8 cellular contexts compared by ENCODE assay signal in the genomic region with DNA sequence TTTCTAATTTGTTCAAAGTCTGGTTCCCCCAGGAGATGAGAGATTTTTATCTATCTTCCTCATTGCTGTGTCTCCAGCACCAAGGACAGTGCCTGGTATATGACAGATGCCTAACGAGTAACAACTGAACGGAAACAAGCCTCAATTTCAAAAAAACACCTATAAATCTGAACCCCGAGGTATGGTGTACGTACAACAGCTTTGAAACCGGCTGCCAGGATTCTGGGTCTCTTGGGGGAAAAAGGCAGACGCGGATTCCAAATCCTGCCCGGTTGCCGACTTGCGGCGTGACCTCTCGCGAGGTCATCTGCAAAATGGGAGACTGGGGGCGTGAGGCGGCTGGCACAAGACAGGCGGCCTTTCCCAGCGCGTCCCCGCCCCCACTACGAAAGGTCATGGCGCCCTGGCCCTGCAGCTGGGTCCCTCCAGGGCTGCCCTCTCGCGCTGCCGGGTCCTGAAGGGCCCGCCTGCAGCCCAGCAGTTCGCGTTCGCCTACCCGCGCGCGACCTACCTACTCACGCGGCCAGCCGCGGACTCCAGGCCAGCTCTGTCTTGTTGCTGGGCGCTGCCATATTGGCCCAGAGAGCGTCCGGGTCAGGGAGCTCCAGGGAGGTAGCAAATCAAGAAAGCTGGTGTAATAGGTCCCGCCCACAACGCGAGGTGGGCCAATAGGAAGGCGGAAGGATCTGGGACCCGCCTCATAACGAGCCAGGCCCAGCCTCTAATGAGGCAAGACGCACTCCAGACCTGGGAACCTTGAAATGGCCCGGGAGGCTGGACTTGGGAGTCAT. TPM values are rescaled to one million over a fixed set of nuclear protein-coding genes. Genes with fewer than 3 reads are reported as not detected.
DNase-seq lines count a peak whose midpoint lies in the region; ATAC-seq and TF ChIP-seq lines count a peak whose summit lies in the region.

A gene with protein sequence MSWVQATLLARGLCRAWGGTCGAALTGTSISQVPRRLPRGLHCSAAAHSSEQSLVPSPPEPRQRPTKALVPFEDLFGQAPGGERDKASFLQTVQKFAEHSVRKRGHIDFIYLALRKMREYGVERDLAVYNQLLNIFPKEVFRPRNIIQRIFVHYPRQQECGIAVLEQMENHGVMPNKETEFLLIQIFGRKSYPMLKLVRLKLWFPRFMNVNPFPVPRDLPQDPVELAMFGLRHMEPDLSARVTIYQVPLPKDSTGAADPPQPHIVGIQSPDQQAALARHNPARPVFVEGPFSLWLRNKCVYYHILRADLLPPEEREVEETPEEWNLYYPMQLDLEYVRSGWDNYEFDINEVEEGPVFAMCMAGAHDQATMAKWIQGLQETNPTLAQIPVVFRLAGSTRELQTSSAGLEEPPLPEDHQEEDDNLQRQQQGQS (minus strand): TSS at position 584 of the 791 bp plus-strand sequence. CDS start 9,964 bp downstream, outside the sequence.

- no peaks in the 10 kb centered on the region for H3K27me3 ChIP-seq in BJ (ENCODE audit: control insufficient read depth, insufficient read depth, low read length)

- peak; percentile 96 for DNase-seq in BJ (ENCODE audit: low read depth)
- peak; percentile 99 for DNase-seq in NCI-H69 (lab: John Stamatoyannopoulos, UW)
- peak; percentile 95 for DNase-seq in activated CD4-positive, alpha-beta T cell treated with anti-CD3 and anti-CD28 coated beads, Interleukin-2, amount 10 ng/mL, durations not matched to agents 7 days and 5 days
- peak; percentile 78 for DNase-seq in cortex of kidney (lab: John Stamatoyannopoulos, UW)
- DNase-seq in left colon = peak; percentile 98
- peak; percentile 96 for DNase-seq in stimulated activated CD4-positive, alpha-beta T cell treated with anti-CD3 and anti-CD28 coated beads, Interleukin-1b, Interleukin-23, amount 100 ng/mL, for 48 hours

- intact Hi-C loops in left colon (cut with DNase I, micrococcal nuclease) = no loop called here

- peak within 1 kb of the TSS; percentile 93 for H3K4me3 ChIP-seq in BJ (ENCODE audit: low read depth, low read length)

- peak within 1 kb of the TSS; percentile 89 for H3K27ac Mint-ChIP-seq in activated CD4-positive, alpha-beta T cell treated with anti-CD3 and anti-CD28 coated beads, Interleukin-2, amount 10 ng/mL, durations not matched to agents 7 days and 5 days

- TF ChIP-seq CTCF in BJ (IDR thresholded peaks at IDR 0.05; ENCODE audit: insufficient read depth, low read depth, low read length) = no peak

- peaks cover 22% of the 10 kb centered on the region for H3K4me1 Mint-ChIP-seq in activated CD4-positive, alpha-beta T cell treated with anti-CD3 and anti-CD28 coated beads, Interleukin-2, amount 10 ng/mL, durations not matched to agents 7 days and 5 days

- CTCF ChIA-PET in BJ (lab: Yijun Ruan, JAX) = interaction anchor here (0.5 to 1.3 kb wide), 3 partner anchors 47 to 258 kb away, joined by 4 read pairs; no protein-coding TSS in a partner anchor
- CTCF ChIA-PET in activated CD4-positive, alpha-beta T cell treated with anti-CD3 and anti-CD28 coated beads, Interleukin-2, amount 10 ng/mL, durations not matched to agents 7 days and 5 days (lab: Charles Lee) = interaction anchor here (0.6 to 1.6 kb wide), 5 partner anchors 10 to 146 kb away, joined by 3 to 5 read pairs (median 4); no protein-coding TSS in a partner anchor

- no peaks in the 10 kb centered on the region for H3K36me3 ChIP-seq in BJ (ENCODE audit: control insufficient read depth, insufficient read depth, low read length)

- no peaks in the 10 kb centered on the region for H3K9me3 Mint-ChIP-seq in activated CD4-positive, alpha-beta T cell treated with anti-CD3 and anti-CD28 coated beads, Interleukin-2, amount 10 ng/mL, durations not matched to agents 7 days and 5 days

- POLR2A ChIA-PET in BJ (lab: Charles Lee) = interaction anchor here (0.6 kb wide), 1 partner anchor 357 kb away, joined by 4 read pairs; no protein-coding TSS in a partner anchor
- POLR2A ChIA-PET in activated CD4-positive, alpha-beta T cell treated with anti-CD3 and anti-CD28 coated beads, Interleukin-2, amount 10 ng/mL, durations not matched to agents 7 days and 5 days (lab: Charles Lee) = no interaction called here

- ATAC-seq in GM19328 (IDR thresholded peaks at IDR 0.05; ENCODE audit: unreplicated experiment) (peak; percentile 98), HG03520 (IDR thresholded peaks at IDR 0.05; ENCODE audit: unreplicated experiment) (peak; percentile 92), left colon (peak; percentile 97)

- peak within 1 kb of the TSS; percentile 90 for H3K4me3 Mint-ChIP-seq in activated CD4-positive, alpha-beta T cell treated with anti-CD3 and anti-CD28 coated beads, Interleukin-2, amount 10 ng/mL, durations not matched to agents 7 days and 5 days

- H3K27me3 Mint-ChIP-seq in activated CD4-positive, alpha-beta T cell treated with anti-CD3 and anti-CD28 coated beads, Interleukin-2, amount 10 ng/mL, durations not matched to agents 7 days and 5 days = no peaks in the 10 kb centered on the region

- no peaks in the 10 kb centered on the region for H3K36me3 Mint-ChIP-seq in activated CD4-positive, alpha-beta T cell treated with anti-CD3 and anti-CD28 coated beads, Interleukin-2, amount 10 ng/mL, durations not matched to agents 7 days and 5 days (ENCODE audit: low read depth)

RNA-seq across cellular contexts. Expression of the gene that starts here (rescaled TPM):
- polyA plus RNA-seq in BJ (2011; rRNA removed) = 30.9 and 45.2 TPM in 2 replicates
- polyA minus RNA-seq in BJ (2011; rRNA and poly(A)+ RNA removed) = 27.9 and 46.4 TPM in 2 replicates
- 10 to 100 TPM; 21.6 to 28.8 TPM for total RNA-seq in activated CD4-positive, alpha-beta T cell treated with anti-CD3 and anti-CD28 coated beads, Interleukin-2, amount 10 ng/mL, durations not matched to agents 7 days and 5 days
- 10 to 100 TPM; 52.8 to 64.5 TPM for total RNA-seq in left colon

Comparison
In these comparisons a context has a peak if more than half of its experiments do, and no peak if none do; other contexts are left out.
1. Peak in every context shown above with its lines: DNase-seq, ATAC-seq and H3K4me3 ChIP-seq.